In genomic region chr14:91246051-91246852, GRCh38 we compare ENCODE assay signal across 2 cellular contexts.
TF ChIP-seq lines count a peak whose summit lies in the region.

No MANE protein-coding gene starts in this region.

TF ChIP-seq in IMR-90, 13 proteins besides CTCF, POLR2A, EP300 and RAD21:
- TF ChIP-seq RFX5 (IDR thresholded peaks at IDR 0.05; ENCODE audit: low read depth, low read length): no peak
- no peak for TF ChIP-seq CEBPB (IDR thresholded peaks at IDR 0.05; ENCODE audit: low read depth, low read length)
- TF ChIP-seq MAFK (IDR thresholded peaks at IDR 0.05; ENCODE audit: low read depth, low read length): no peak
- TF ChIP-seq CHD1 (IDR thresholded peaks at IDR 0.05; ENCODE audit: low read depth, low read length): no peak
- TF ChIP-seq BHLHE40 (IDR thresholded peaks at IDR 0.05; ENCODE audit: low read depth, low read length): no peak
- no peak for TF ChIP-seq NFE2L2 (IDR thresholded peaks at IDR 0.05; ENCODE audit: low read depth, low read length)
- no peak for TF ChIP-seq MXI1 (IDR thresholded peaks at IDR 0.05; ENCODE audit: borderline replicate concordance, low read depth, low read length)
- TF ChIP-seq FOS (IDR thresholded peaks at IDR 0.05; ENCODE audit: low read depth, low read length): no peak
- no peak for TF ChIP-seq USF2 (IDR thresholded peaks at IDR 0.05; ENCODE audit: low read depth, low read length)

TF ChIP-seq in HepG2, 621 proteins besides CTCF, POLR2A, EP300 and RAD21:
- TF ChIP-seq ZNF18 (CRISPR knock-in tag; IDR thresholded peaks at IDR 0.05; ENCODE audit: insufficient replicate concordance): no peak
- TF ChIP-seq TFE3 (CRISPR knock-in tag; IDR thresholded peaks at IDR 0.05): no peak
- no peak for TF ChIP-seq CENPT (CRISPR knock-in tag; IDR thresholded peaks at IDR 0.05; ENCODE audit: low read depth)
- no peak for TF ChIP-seq ZC3H13 (CRISPR knock-in tag; IDR thresholded peaks at IDR 0.05)
- TF ChIP-seq ONECUT2 (CRISPR knock-in tag; IDR thresholded peaks at IDR 0.05): no peak
- TF ChIP-seq ZNF503 (CRISPR knock-in tag; IDR thresholded peaks at IDR 0.05): no peak
- TF ChIP-seq THYN1 (CRISPR knock-in tag; IDR thresholded peaks at IDR 0.05; ENCODE audit: borderline replicate concordance, low read depth): no peak
- no peak for TF ChIP-seq RERE (CRISPR knock-in tag; IDR thresholded peaks at IDR 0.05; ENCODE audit: low read depth)
- no peak for TF ChIP-seq CBFB (CRISPR knock-in tag; IDR thresholded peaks at IDR 0.05)
- no peak for TF ChIP-seq ZFP62 (CRISPR knock-in tag; IDR thresholded peaks at IDR 0.05)
- TF ChIP-seq FIP1L1 (IDR thresholded peaks at IDR 0.05; ENCODE audit: borderline replicate concordance, insufficient read depth, low read depth, low read length): no peak
TF ChIP-seq in HepG2: peak in this region for 0.
